13 cellular contexts compared by ENCODE assay signal in the genomic region with DNA sequence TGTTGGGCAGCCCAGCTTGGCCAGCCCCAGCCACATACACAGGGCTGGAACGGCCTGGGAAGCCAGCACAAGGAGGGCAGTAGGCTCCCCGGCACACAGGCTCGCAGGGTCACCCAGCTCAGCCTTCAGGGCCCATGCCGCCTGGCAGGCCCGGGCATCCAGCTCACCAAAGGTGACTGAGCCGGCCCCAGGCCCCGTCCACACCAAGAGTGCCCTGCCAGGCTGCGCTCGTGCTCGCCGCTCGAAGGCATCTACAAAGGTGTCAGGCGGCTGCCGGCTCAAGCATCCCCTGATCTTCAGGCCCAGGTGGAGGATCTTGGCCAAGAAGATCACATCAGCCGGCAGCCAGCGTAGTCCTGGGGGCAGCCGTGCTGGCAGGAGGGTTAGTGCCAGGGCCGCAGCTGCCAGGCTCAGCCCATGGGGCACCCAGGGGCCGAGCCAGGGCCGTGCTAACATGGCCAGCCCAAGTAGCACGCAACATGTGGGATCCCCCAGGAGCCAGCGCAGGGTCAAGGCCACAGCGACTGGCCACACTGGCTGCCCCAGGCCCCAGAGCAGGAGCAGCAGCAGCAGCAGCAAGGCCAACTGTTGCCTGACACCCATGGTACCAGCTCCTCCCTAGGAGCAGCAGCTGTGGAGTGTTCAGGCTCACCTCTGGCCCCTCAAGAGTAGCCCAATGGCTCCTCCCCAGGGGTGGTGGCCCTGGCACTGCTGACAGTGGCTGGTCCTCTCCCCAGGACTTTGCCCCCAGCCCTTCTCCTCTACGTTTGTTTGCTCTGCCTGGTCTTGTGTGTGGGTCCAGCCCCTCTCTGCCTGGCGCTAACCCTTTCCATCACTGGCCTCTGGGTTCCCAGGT. TPM values are rescaled to one million over a fixed set of nuclear protein-coding genes. Genes with fewer than 3 reads are reported as not detected.
DNase-seq lines count a peak whose midpoint lies in the region; ATAC-seq and TF ChIP-seq lines count a peak whose summit lies in the region.
"Had no signal": no experiment of that assay in that cellular context is flagged by ENCODE, and none has a peak within 500 bp of the region (broad histone marks: within the 10 kb centered on the region; RNA-seq: fewer than 3 reads in every experiment).

A gene with protein sequence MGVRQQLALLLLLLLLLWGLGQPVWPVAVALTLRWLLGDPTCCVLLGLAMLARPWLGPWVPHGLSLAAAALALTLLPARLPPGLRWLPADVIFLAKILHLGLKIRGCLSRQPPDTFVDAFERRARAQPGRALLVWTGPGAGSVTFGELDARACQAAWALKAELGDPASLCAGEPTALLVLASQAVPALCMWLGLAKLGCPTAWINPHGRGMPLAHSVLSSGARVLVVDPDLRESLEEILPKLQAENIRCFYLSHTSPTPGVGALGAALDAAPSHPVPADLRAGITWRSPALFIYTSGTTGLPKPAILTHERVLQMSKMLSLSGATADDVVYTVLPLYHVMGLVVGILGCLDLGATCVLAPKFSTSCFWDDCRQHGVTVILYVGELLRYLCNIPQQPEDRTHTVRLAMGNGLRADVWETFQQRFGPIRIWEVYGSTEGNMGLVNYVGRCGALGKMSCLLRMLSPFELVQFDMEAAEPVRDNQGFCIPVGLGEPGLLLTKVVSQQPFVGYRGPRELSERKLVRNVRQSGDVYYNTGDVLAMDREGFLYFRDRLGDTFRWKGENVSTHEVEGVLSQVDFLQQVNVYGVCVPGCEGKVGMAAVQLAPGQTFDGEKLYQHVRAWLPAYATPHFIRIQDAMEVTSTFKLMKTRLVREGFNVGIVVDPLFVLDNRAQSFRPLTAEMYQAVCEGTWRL (minus strand): TSS at position 640 of the 856 bp plus-strand sequence. CDS start 37 bp downstream, at position 603.

- no peaks in the 10 kb centered on the region for H3K9me3 ChIP-seq in hepatocyte (ENCODE audit: low read depth)
- H3K9me3 ChIP-seq in testis: no peaks in the 10 kb centered on the region

- peaks cover 25% of the 10 kb centered on the region for H3K79me2 ChIP-seq in hepatocyte

- H3K27ac ChIP-seq in VCaP (peak within 1 kb of the TSS; percentile 91; the same call in 1 of the 2 replicates), hepatocyte (peak within 1 kb of the TSS; percentile 62), testis (no peak within 1 kb of the TSS)

- H3K4me1 ChIP-seq in hepatocyte (ENCODE audit: insufficient read depth) (peaks cover 13% of the 10 kb centered on the region), testis (peaks cover 5% of the 10 kb centered on the region)

- no peak within 1 kb of the TSS for H2AFZ ChIP-seq in hepatocyte

- no peaks in the 10 kb centered on the region for H3K36me3 ChIP-seq in hepatocyte (replicated peaks; ENCODE audit: insufficient read depth, low read depth)
- no peaks in the 10 kb centered on the region for H3K36me3 ChIP-seq in testis (ENCODE audit: low read depth, missing control alignments)

- H3K9me2 ChIP-seq in hepatocyte (replicated peaks; ENCODE audit: insufficient read depth): no peaks in the 10 kb centered on the region

- intact Hi-C loops in testis (cut with DNase I; ENCODE audit: low total_unique reads): no loop called here

- DNase-seq in activated CD8-positive, alpha-beta memory T cell treated with anti-CD3 and anti-CD28 coated beads, Interleukin-2, amount 50 U/mL, for 48 hours: no peak
- DNase-seq in hepatocyte (ENCODE audit: low spot score) (peak; percentile 59), testis (no peak), RKO (ENCODE audit: low spot score) (no peak)
- DNase-seq: amniotic stem cell; effector memory CD8-positive, alpha-beta T cell; stimulated activated CD8-positive, alpha-beta memory T cell treated with anti-CD3 and anti-CD28 coated beads, Interleukin-4, amount 100 ng/mL, for 48 hours had no signal

- TF ChIP-seq POLR2A in testis (IDR thresholded peaks at IDR 0.05): no peak

- no peak within 1 kb of the TSS for H3K4me2 ChIP-seq in hepatocyte

- POLR2A ChIA-PET in activated CD8-positive, alpha-beta memory T cell treated with anti-CD3 and anti-CD28 coated beads for 36 hours (lab: Charles Lee): interaction anchor here (1.2 kb wide), 1 partner anchor 12 kb away, joined by 4 read pairs; no protein-coding TSS in a partner anchor

- H3K4me3 ChIP-seq in hepatocyte: no peak within 1 kb of the TSS
- H3K4me3 ChIP-seq in testis: no peak within 1 kb of the TSS

- ATAC-seq in HG02852 (IDR thresholded peaks at IDR 0.05; ENCODE audit: unreplicated experiment) (no peak), HG02759 (IDR thresholded peaks at IDR 0.05; ENCODE audit: unreplicated experiment) (no peak)
- ATAC-seq: activated CD4-positive, CD25-positive, alpha-beta regulatory T cell treated with anti-CD3 and anti-CD28 coated beads, Interleukin-2, amount 50 U/mL, for 24 hours; effector memory CD8-positive, alpha-beta T cell; Right ventricle myocardium inferior had no signal

- H4K20me1 ChIP-seq in hepatocyte (ENCODE audit: insufficient read depth, poor library complexity, severe bottlenecking): no peaks in the 10 kb centered on the region

- TF ChIP-seq CTCF in VCaP (conservative IDR thresholded peaks at IDR 0.05) (no peak), hepatocyte (IDR thresholded peaks at IDR 0.05; ENCODE audit: poor library complexity) (no peak), testis (IDR thresholded peaks at IDR 0.05) (no peak)

- CTCF ChIA-PET in activated CD8-positive, alpha-beta memory T cell treated with anti-CD3 and anti-CD28 coated beads for 36 hours (lab: Charles Lee): interaction anchor here (1.9 kb wide), 1 partner anchor 70 kb away, joined by 4 read pairs; no protein-coding TSS in a partner anchor

- H3K27me3 ChIP-seq in hepatocyte (no peaks in the 10 kb centered on the region), testis (no peaks in the 10 kb centered on the region)

- WGBS in hepatocyte (ENCODE audit: low lambda C conversion rate, missing lambda C conversion rate): 95% methylated on average over 25 of the region's 25 CpGs
- WGBS in testis, 2 donors: 76 to 80% methylated on average over 3 to 25 of the region's 25 CpGs

RNA-seq across cellular contexts. Expression of the gene that starts here (rescaled TPM):
- 10 to 100 TPM; 24.3 to 24.5 TPM for total RNA-seq in activated CD8-positive, alpha-beta memory T cell treated with anti-CD3 and anti-CD28 coated beads for 36 hours
- total RNA-seq in hepatocyte (8.4 and 9.0 TPM in 2 replicates), testis (10 to 100 TPM; 29.1 to 37.8 TPM)
- polyA plus RNA-seq in hepatocyte (13.8 and 19.1 TPM in 2 replicates), testis (ENCODE audit: insufficient read depth, low read depth, low replicate concordance) (63.6 TPM)

Comparison
In these comparisons a context has a peak if more than half of its experiments do, and no peak if none do; other contexts are left out.
1. H3K27ac ChIP-seq: peak in VCaP (single experiment) and hepatocyte (single experiment); none in testis (0 of 2).